In genomic region chr21:25396135-25396711, GRCh38 we compare ENCODE assay signal across 8 cellular contexts.
DNase-seq lines count a peak whose midpoint lies in the region; ATAC-seq and TF ChIP-seq lines count a peak whose summit lies in the region.

No MANE protein-coding gene starts in this region.

- H3K4me1 ChIP-seq in aorta (ENCODE audit: control insufficient read depth in 1 of 2, insufficient read depth in 2 of 2, low read length in 2 of 2) (no peaks in the 10 kb centered on the region), colonic mucosa (no peaks in the 10 kb centered on the region)

- H3K27me3 Mint-ChIP-seq in natural killer cell treated with Interleukin-12 subunit alpha and Interleukin-12 subunit beta and Interleukin-15 and Interleukin-18, amount 100 ng/mL, for 72 hours = no peaks in the 10 kb centered on the region
- peaks cover 0 to 6% of the 10 kb centered on the region in 2 donors for H3K27me3 Mint-ChIP-seq in natural killer cell (ENCODE audit: low read depth in 2 of 2)
- peaks cover 3% of the 10 kb centered on the region for H3K27me3 Mint-ChIP-seq in activated T-helper 17 cell treated with anti-CD3 and anti-CD28 coated beads, Interleukin-2, amount 50 U/mL, for 72 hours

- WGBS in aorta, 2 donors = 94% methylated on average over 8 of the region's 8 CpGs

- peak overlapping the region; percentile 72 to 82 for H3K27ac Mint-ChIP-seq in natural killer cell treated with Interleukin-12 subunit alpha and Interleukin-12 subunit beta and Interleukin-15 and Interleukin-18, amount 100 ng/mL, for 72 hours
- no peak overlapping the region for H3K27ac Mint-ChIP-seq in natural killer cell
- peak overlapping the region; percentile 85 for H3K27ac Mint-ChIP-seq in activated T-helper 17 cell treated with anti-CD3 and anti-CD28 coated beads, Interleukin-2, amount 50 U/mL, for 72 hours

- peak overlapping the region; percentile 61 for H3K4me3 Mint-ChIP-seq in natural killer cell treated with Interleukin-12 subunit alpha and Interleukin-12 subunit beta and Interleukin-15 and Interleukin-18, amount 100 ng/mL, for 72 hours
- H3K4me3 Mint-ChIP-seq in natural killer cell = no peak overlapping the region
- H3K4me3 Mint-ChIP-seq in activated T-helper 17 cell treated with anti-CD3 and anti-CD28 coated beads, Interleukin-2, amount 50 U/mL, for 72 hours = peak overlapping the region; percentile 50

- peak; percentile 89 for DNase-seq in natural killer cell treated with Interleukin-12 subunit alpha and Interleukin-12 subunit beta and Interleukin-15 and Interleukin-18, amount 100 ng/mL, for 72 hours (ENCODE audit: low spot score)
- no peak for DNase-seq in natural killer cell
- no peak for DNase-seq in aorta
- no peak for DNase-seq in colonic mucosa
- no peak for DNase-seq in hypothalamus (lab: John Stamatoyannopoulos, UW)
- no peak for DNase-seq in NCI-H345 treated with DMSO at 0.1 percent for 48 hours (lab: John Stamatoyannopoulos, UW; ENCODE audit: unreplicated experiment)

- H3K27ac ChIP-seq in aorta (ENCODE audit: low read depth in 1 of 2, low read length in 2 of 2) (no peak overlapping the region), colonic mucosa (no peak overlapping the region)

- peaks cover 20 to 23% of the 10 kb centered on the region in 2 donors for H3K4me1 Mint-ChIP-seq in natural killer cell treated with Interleukin-12 subunit alpha and Interleukin-12 subunit beta and Interleukin-15 and Interleukin-18, amount 100 ng/mL, for 72 hours (ENCODE audit: low read depth in 2 of 2)
- no peaks in the 10 kb centered on the region for H3K4me1 Mint-ChIP-seq in natural killer cell
- peaks cover 25% of the 10 kb centered on the region for H3K4me1 Mint-ChIP-seq in activated T-helper 17 cell treated with anti-CD3 and anti-CD28 coated beads, Interleukin-2, amount 50 U/mL, for 72 hours

- H3K9me3 Mint-ChIP-seq in natural killer cell treated with Interleukin-12 subunit alpha and Interleukin-12 subunit beta and Interleukin-15 and Interleukin-18, amount 100 ng/mL, for 72 hours = no peaks in the 10 kb centered on the region
- no peaks in the 10 kb centered on the region for H3K9me3 Mint-ChIP-seq in natural killer cell
- no peaks in the 10 kb centered on the region for H3K9me3 Mint-ChIP-seq in activated T-helper 17 cell treated with anti-CD3 and anti-CD28 coated beads, Interleukin-2, amount 50 U/mL, for 72 hours

- TF ChIP-seq CTCF in natural killer cell (IDR thresholded peaks at IDR 0.05) = no peak
- TF ChIP-seq CTCF in colonic mucosa (IDR thresholded peaks at IDR 0.05) = no peak

- intact Hi-C loops in natural killer cell (cut with micrococcal nuclease) = no loop called here
- intact Hi-C loops in aorta (cut with DNase I) = no loop called here
- intact Hi-C loops in colonic mucosa (cut with DNase I) = no loop called here

- ATAC-seq in natural killer cell treated with Interleukin-12 subunit alpha and Interleukin-12 subunit beta and Interleukin-15 and Interleukin-18, amount 100 ng/mL, for 72 hours = peak; percentile 96 to 98
- ATAC-seq in natural killer cell = no peak
- ATAC-seq in HG03196 (IDR thresholded peaks at IDR 0.05; ENCODE audit: unreplicated experiment) = peak; percentile 80
- ATAC-seq in activated T-helper 17 cell treated with anti-CD3 and anti-CD28 coated beads, Interleukin-2, amount 50 U/mL, for 72 hours (replicated peaks) = peak; percentile 96
- ATAC-seq in aorta (ENCODE audit: low FRiP score) = peak; percentile 48

- H3K36me3 ChIP-seq in aorta (ENCODE audit: control insufficient read depth in 1 of 2, insufficient read depth in 2 of 2, low read length in 1 of 2) (no peaks in the 10 kb centered on the region), colonic mucosa (no peaks in the 10 kb centered on the region)

- H3K4me3 ChIP-seq in aorta (ENCODE audit: low read length in 2 of 2) (no peak overlapping the region), colonic mucosa (no peak overlapping the region)

- no peak overlapping the region for H3K9ac ChIP-seq in colonic mucosa (ENCODE audit: low read depth in 2 of 2, low read length in 2 of 2)

- H3K36me3 Mint-ChIP-seq in natural killer cell treated with Interleukin-12 subunit alpha and Interleukin-12 subunit beta and Interleukin-15 and Interleukin-18, amount 100 ng/mL, for 72 hours = peaks cover 4% of the 10 kb centered on the region
- H3K36me3 Mint-ChIP-seq in natural killer cell = no peaks in the 10 kb centered on the region
- no peaks in the 10 kb centered on the region for H3K36me3 Mint-ChIP-seq in activated T-helper 17 cell treated with anti-CD3 and anti-CD28 coated beads, Interleukin-2, amount 50 U/mL, for 72 hours (ENCODE audit: low read depth)

- H3K9me3 ChIP-seq in aorta (ENCODE audit: control insufficient read depth, low read length) = no peaks in the 10 kb centered on the region
- no peaks in the 10 kb centered on the region for H3K9me3 ChIP-seq in colonic mucosa

- H3K27me3 ChIP-seq in aorta (ENCODE audit: control insufficient read depth in 1 of 2, insufficient read depth in 2 of 2, low read length in 1 of 2) (no peaks in the 10 kb centered on the region), colonic mucosa (no peaks in the 10 kb centered on the region)

Comparison
In these comparisons a context has a peak if more than half of its experiments do, and no peak if none do; other contexts are left out.
1. ATAC-seq: peak in natural killer cell treated with Interleukin-12 subunit alpha and Interleukin-12 subunit beta and Interleukin-15 and Interleukin-18, amount 100 ng/mL, for 72 hours (2 of 2), HG03196 (single experiment), activated T-helper 17 cell treated with anti-CD3 and anti-CD28 coated beads, Interleukin-2, amount 50 U/mL, for 72 hours (single experiment) and aorta (single experiment); none in natural killer cell (0 of 3).
2. H3K27ac Mint-ChIP-seq: peak in natural killer cell treated with Interleukin-12 subunit alpha and Interleukin-12 subunit beta and Interleukin-15 and Interleukin-18, amount 100 ng/mL, for 72 hours (2 of 2) and activated T-helper 17 cell treated with anti-CD3 and anti-CD28 coated beads, Interleukin-2, amount 50 U/mL, for 72 hours (single experiment); none in natural killer cell (0 of 2).